In genomic region chr11:30015725-30016449, GRCh38 we compare ENCODE assay signal across 1 cellular context.
TF ChIP-seq lines count a peak whose summit lies in the region.

No MANE protein-coding gene starts in this region.

TF ChIP-seq in WTC11, 78 proteins besides CTCF, POLR2A, EP300 and RAD21 (continued from another document):
- no peak for TF ChIP-seq ZNF512 (CRISPR knock-in tag; IDR thresholded peaks at IDR 0.05; ENCODE audit: borderline replicate concordance)
- no peak for TF ChIP-seq ETV6 (CRISPR knock-in tag; IDR thresholded peaks at IDR 0.05)
- no peak for TF ChIP-seq ZNF423 (CRISPR knock-in tag; IDR thresholded peaks at IDR 0.05)
- TF ChIP-seq GRHL2 (CRISPR knock-in tag; IDR thresholded peaks at IDR 0.05; ENCODE audit: insufficient replicate concordance, severe bottlenecking), result no peak
- no peak for TF ChIP-seq OVOL2 (CRISPR knock-in tag; IDR thresholded peaks at IDR 0.05; ENCODE audit: borderline replicate concordance)
- no peak for TF ChIP-seq E2F4 (CRISPR knock-in tag; IDR thresholded peaks at IDR 0.05; ENCODE audit: borderline replicate concordance, low read depth)
- no peak for TF ChIP-seq TEAD4 (CRISPR knock-in tag; IDR thresholded peaks at IDR 0.05)
- no peak for TF ChIP-seq ZBTB43 (CRISPR knock-in tag; IDR thresholded peaks at IDR 0.05)
- TF ChIP-seq ELF4 (CRISPR knock-in tag; IDR thresholded peaks at IDR 0.05; ENCODE audit: low read depth), result no peak
- TF ChIP-seq NR1H2 (CRISPR knock-in tag; IDR thresholded peaks at IDR 0.05), result no peak
- no peak for TF ChIP-seq ZNF425 (CRISPR knock-in tag; conservative IDR thresholded peaks at IDR 0.05)
- TF ChIP-seq ERG (CRISPR knock-in tag; IDR thresholded peaks at IDR 0.05), result no peak
- TF ChIP-seq ATF1 (CRISPR knock-in tag; IDR thresholded peaks at IDR 0.05), result no peak
- no peak for TF ChIP-seq NFE2L1 (CRISPR knock-in tag; IDR thresholded peaks at IDR 0.05)
TF ChIP-seq in WTC11: peak in this region for 0.
